In the genomic region with DNA sequence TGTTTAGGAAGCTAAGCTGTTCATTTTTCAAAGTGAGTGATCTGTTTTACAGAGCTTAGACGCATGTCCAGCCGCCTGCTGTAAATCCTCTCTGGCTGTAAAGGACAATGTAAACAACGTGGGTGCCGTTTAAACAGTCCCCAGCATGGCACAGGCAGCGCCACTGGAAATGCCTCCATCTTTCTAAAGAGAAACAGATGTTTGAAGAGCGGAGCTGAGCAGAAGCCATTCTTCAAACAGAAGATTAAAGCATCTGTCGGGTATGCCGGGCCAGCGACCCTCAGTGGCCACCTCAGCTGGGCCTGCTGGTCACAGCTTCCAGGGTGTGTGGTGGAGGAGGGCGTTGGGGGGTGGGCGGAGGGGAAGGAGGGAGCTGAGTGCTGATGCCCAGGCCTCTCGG, we compare ENCODE assay signal across 17 cellular contexts.
DNase-seq lines count a peak whose midpoint lies in the region; ATAC-seq and TF ChIP-seq lines count a peak whose summit lies in the region.
"Had no signal": no experiment of that assay in that cellular context is flagged by ENCODE, and none has a peak within 500 bp of the region (broad histone marks: within the 10 kb centered on the region; RNA-seq: fewer than 3 reads in every experiment).

No MANE protein-coding gene starts in this region.

- no peak overlapping the region for H3K9ac ChIP-seq in neuronal stem cell (ENCODE audit: low read depth, low read length, poor library complexity)
- H3K9ac ChIP-seq: KMS-11 had no signal

- no peak for TF ChIP-seq CTCF in right atrium auricular region (IDR thresholded peaks at IDR 0.05)
- no peak for TF ChIP-seq CTCF in left ventricle myocardium inferior (IDR thresholded peaks at IDR 0.05; ENCODE audit: borderline replicate concordance)
- no peak for TF ChIP-seq CTCF in vagina (IDR thresholded peaks at IDR 0.05)

- no peak for ATAC-seq in HG02938 (IDR thresholded peaks at IDR 0.05; ENCODE audit: unreplicated experiment)

- no peak overlapping the region for H2BK120ac ChIP-seq in neuronal stem cell (ENCODE audit: low read depth, low read length)

- H3K14ac ChIP-seq in neuronal stem cell (ENCODE audit: low read length) = no peak overlapping the region

- no peak overlapping the region for H4K91ac ChIP-seq in neuronal stem cell (ENCODE audit: low read depth, low read length, poor library complexity)

- H3K4me3 ChIP-seq in right atrium auricular region (no peak overlapping the region), left ventricle myocardium inferior (no peak overlapping the region), vagina (no peak overlapping the region), neuronal stem cell (ENCODE audit: low read length in 2 of 2) (no peak overlapping the region)
- H3K4me3 ChIP-seq: SJSA1 had no signal

- H3K79me1 ChIP-seq in neuronal stem cell (ENCODE audit: low read depth, low read length) = no peaks in the 10 kb centered on the region

- no peak overlapping the region for H2BK12ac ChIP-seq in neuronal stem cell (ENCODE audit: low read length)

- H3K9me3 ChIP-seq in right atrium auricular region (no peaks in the 10 kb centered on the region), left ventricle myocardium inferior (replicated peaks) (no peaks in the 10 kb centered on the region), vagina (no peaks in the 10 kb centered on the region), neuronal stem cell (replicated peaks in 1 of 2; ENCODE audit: control insufficient read depth in 2 of 2, insufficient read depth in 1 of 2, low read depth in 1 of 2, low read length in 2 of 2) (peaks cover 0 to 6% of the 10 kb centered on the region in 2 donors)

- H3K27me3 ChIP-seq in right atrium auricular region (no peaks in the 10 kb centered on the region), left ventricle myocardium inferior (ENCODE audit: low read depth) (peaks cover 21% of the 10 kb centered on the region), vagina (no peaks in the 10 kb centered on the region), neuronal stem cell (ENCODE audit: control insufficient read depth in 3 of 3, insufficient read depth in 3 of 3, low read depth in 1 of 3, low read length in 3 of 3) (peaks cover 0 to 4% (median 0%) of the 10 kb centered on the region in 3 experiments)
- H3K27me3 ChIP-seq: SJSA1 had no signal

- no peak overlapping the region for H3K4me2 ChIP-seq in neuronal stem cell (ENCODE audit: insufficient read depth, low read length, poor library complexity, severe bottlenecking)
- H3K4me2 ChIP-seq: KMS-11 had no signal

- no peaks in the 10 kb centered on the region for H3K36me3 ChIP-seq in right atrium auricular region
- H3K36me3 ChIP-seq in left ventricle myocardium inferior = no peaks in the 10 kb centered on the region
- H3K36me3 ChIP-seq in vagina = no peaks in the 10 kb centered on the region
- H3K36me3 ChIP-seq in neuronal stem cell (replicated peaks in 1 of 2; ENCODE audit: control insufficient read depth in 2 of 2, insufficient read depth in 2 of 2, low read length in 2 of 2) = no peaks in the 10 kb centered on the region
- H3K36me3 ChIP-seq: SJSA1 had no signal

- intact Hi-C loops in left ventricle myocardium inferior (cut with micrococcal nuclease) = no loop called here
- intact Hi-C loops in vagina (cut with DNase I) = no loop called here

- no peak overlapping the region for H4K8ac ChIP-seq in neuronal stem cell (ENCODE audit: low read depth, low read length)

- H2AFZ ChIP-seq in neuronal stem cell (ENCODE audit: low read length) = no peak overlapping the region

- no CpG with 5 or more reads among the region's 12 CpGs for WGBS in neuronal stem cell (ENCODE audit: extremely low coverage in 2 of 2, insufficient read length in 2 of 2, insufficient replicate concordance in 1 of 2), 2 donors

- H3K4me1 ChIP-seq in right atrium auricular region (no peaks in the 10 kb centered on the region), left ventricle myocardium inferior (no peaks in the 10 kb centered on the region), vagina (no peaks in the 10 kb centered on the region), neuronal stem cell (ENCODE audit: control insufficient read depth in 2 of 2, insufficient read depth in 1 of 2, low read depth in 1 of 2, low read length in 2 of 2) (peaks cover 0 to 1% of the 10 kb centered on the region in 2 donors)
- H3K4me1 ChIP-seq: SJSA1 had no signal

- H3K27ac ChIP-seq in right atrium auricular region = no peak overlapping the region
- H3K27ac ChIP-seq in left ventricle myocardium inferior (replicated peaks) = no peak overlapping the region
- no peak overlapping the region for H3K27ac ChIP-seq in vagina
- no peak overlapping the region for H3K27ac ChIP-seq in neuronal stem cell (replicated peaks; ENCODE audit: low read length)
- H3K27ac ChIP-seq: KMS-11, SJSA1 had no signal

- H2BK15ac ChIP-seq in neuronal stem cell (ENCODE audit: low read length) = no peak overlapping the region

- no peak overlapping the region for H3K23ac ChIP-seq in neuronal stem cell (ENCODE audit: low read depth, low read length, poor library complexity)

- peak; percentile 28 for DNase-seq in right atrium auricular region (ENCODE audit: low spot score)
- DNase-seq in left ventricle myocardium inferior = no peak
- DNase-seq in NCI-H774 (lab: John Stamatoyannopoulos, UW) = peak; percentile 25
- peak; percentile 73 for DNase-seq in left kidney (ENCODE audit: low read depth, low spot score)
- DNase-seq in vagina (ENCODE audit: extremely low spot score in 2 of 2) = peak; percentile 3 to 58
- DNase-seq in COR-L47 (lab: John Stamatoyannopoulos, UW) = no peak
- DNase-seq in neuronal stem cell (ENCODE audit: low spot score) = no peak
- DNase-seq: ACHN; C1 segment of cervical spinal cord; CD8-positive, alpha-beta memory T cell; DND-41; H7; NCI-H1694 treated with DMSO at 0.1 percent for 48 hours; NCI-H345 had no signal

- H2BK5ac ChIP-seq in neuronal stem cell (ENCODE audit: low read length) = no peak overlapping the region

- no peak overlapping the region for H3K18ac ChIP-seq in neuronal stem cell (ENCODE audit: low read length)

- TF ChIP-seq POLR2A in vagina (IDR thresholded peaks at IDR 0.05) = no peak

- H3K4ac ChIP-seq in neuronal stem cell (ENCODE audit: low read length) = no peak overlapping the region

- H2AK5ac ChIP-seq in neuronal stem cell (ENCODE audit: low read depth, low read length) = no peak overlapping the region

Comparison
In these comparisons a context has a peak if more than half of its experiments do, and no peak if none do; other contexts are left out.
1. DNase-seq: peak in right atrium auricular region (single experiment), NCI-H774 (single experiment), left kidney (single experiment) and vagina (2 of 2); none in left ventricle myocardium inferior (single experiment), COR-L47 (single experiment) and neuronal stem cell (single experiment).